29 cellular contexts compared by ENCODE assay signal in genomic region chr14:103259184-103259583, GRCh38.
"Had no signal": no experiment of that assay in that cellular context is flagged by ENCODE, and none has a peak within 500 bp of the region (broad histone marks: within the 10 kb centered on the region; RNA-seq: fewer than 3 reads in every experiment).

No MANE protein-coding gene starts in this region.

- H3K36me3 Mint-ChIP-seq: activated naive CD4-positive, alpha-beta T cell treated with anti-CD3 and anti-CD28 coated beads, Interleukin-2, amount 50 U/mL, for 72 hours; WTC11 had no signal

- H3K4me3 Mint-ChIP-seq: activated CD8-positive, alpha-beta T cell treated with anti-CD3 and anti-CD28 coated beads for 36 hours; activated naive CD4-positive, alpha-beta T cell treated with anti-CD3 and anti-CD28 coated beads for 36 hours; activated T-cell treated with anti-CD3 and anti-CD28 coated beads, Interleukin-2, amount 50 U/mL, for 72 hours; WTC11 had no signal

- DNase-seq: activated CD4-positive, alpha-beta T cell treated with anti-CD3 and anti-CD28 coated beads for 1 hour; activated CD4-positive, alpha-beta T cell treated with anti-CD3 and anti-CD28 coated beads for 48 hours; activated CD4-positive, alpha-beta T cell treated with anti-CD3 and anti-CD28 coated beads, Interleukin-2, amount 50 U/mL, for 4 hours; activated CD8-positive, alpha-beta T cell treated with anti-CD3 and anti-CD28 coated beads for 36 hours; activated gamma-delta T cell; activated naive CD4-positive, alpha-beta T cell treated with anti-CD3 and anti-CD28 coated beads for 36 hours; activated T-cell treated with anti-CD3 and anti-CD28 coated beads, Interleukin-2, amount 50 U/mL, for 1 hour; activated T-cell treated with anti-CD3 and anti-CD28 coated beads, Interleukin-2, amount 50 U/mL, for 72 hours; body of pancreas; caudate nucleus; cerebellar nuclear complex; NCI-H1092 treated with DMSO at 0.1 percent for 48 hours; NCI-H1417; NCI-H187; NCI-H2029 treated with DMSO at 0.1 percent for 48 hours; NCI-H2107; NCI-H2171; NCI-H510A; NCI-H526; NCI-H748 treated with DMSO at 0.1 percent for 48 hours; NK-92 treated with Interleukin-12 subunit alpha and Interleukin-12 subunit beta, amount 100 ng/mL, for 24 hours; Right ventricle myocardium superior; SJCRH30 had no signal

- H3K27ac Mint-ChIP-seq: activated CD8-positive, alpha-beta T cell treated with anti-CD3 and anti-CD28 coated beads for 36 hours; activated naive CD4-positive, alpha-beta T cell treated with anti-CD3 and anti-CD28 coated beads for 36 hours; activated naive CD4-positive, alpha-beta T cell treated with anti-CD3 and anti-CD28 coated beads, Interleukin-2, amount 50 U/mL, for 72 hours; activated T-cell treated with anti-CD3 and anti-CD28 coated beads, Interleukin-2, amount 50 U/mL, for 72 hours; activated T-helper 2 cell treated with anti-CD3 and anti-CD28 coated beads, Interferon-gamma antibody, Interleukin-2, Interleukin-4, amounts not matched to agents 10 μg/mL and 5 μg/mL and 100 μg/mL, durations not matched to agents 14 hours and 24 hours and 36 hours; WTC11 had no signal

- H3K9me3 Mint-ChIP-seq: activated CD8-positive, alpha-beta T cell treated with anti-CD3 and anti-CD28 coated beads for 36 hours; activated naive CD4-positive, alpha-beta T cell treated with anti-CD3 and anti-CD28 coated beads for 36 hours; activated naive CD4-positive, alpha-beta T cell treated with anti-CD3 and anti-CD28 coated beads, Interleukin-2, amount 50 U/mL, for 72 hours; activated T-cell treated with anti-CD3 and anti-CD28 coated beads, Interleukin-2, amount 50 U/mL, for 72 hours; activated T-helper 2 cell treated with anti-CD3 and anti-CD28 coated beads, Interferon-gamma antibody, Interleukin-2, Interleukin-4, amounts not matched to agents 10 μg/mL and 5 μg/mL and 100 μg/mL, durations not matched to agents 14 hours and 24 hours and 36 hours; WTC11 had no signal

- ATAC-seq: activated CD8-positive, alpha-beta T cell treated with anti-CD3 and anti-CD28 coated beads for 36 hours; activated naive CD4-positive, alpha-beta T cell treated with anti-CD3 and anti-CD28 coated beads, Interleukin-2, amount 50 U/mL, for 72 hours; activated T-cell treated with anti-CD3 and anti-CD28 coated beads, Interleukin-2, amount 50 U/mL, for 72 hours; body of pancreas; WTC11 had no signal

- H3K27ac ChIP-seq: adrenal gland, RWPE1, SJCRH30, SK-N-MC had no signal
